ENCODE assay signal across 18 cellular contexts in the genomic region with DNA sequence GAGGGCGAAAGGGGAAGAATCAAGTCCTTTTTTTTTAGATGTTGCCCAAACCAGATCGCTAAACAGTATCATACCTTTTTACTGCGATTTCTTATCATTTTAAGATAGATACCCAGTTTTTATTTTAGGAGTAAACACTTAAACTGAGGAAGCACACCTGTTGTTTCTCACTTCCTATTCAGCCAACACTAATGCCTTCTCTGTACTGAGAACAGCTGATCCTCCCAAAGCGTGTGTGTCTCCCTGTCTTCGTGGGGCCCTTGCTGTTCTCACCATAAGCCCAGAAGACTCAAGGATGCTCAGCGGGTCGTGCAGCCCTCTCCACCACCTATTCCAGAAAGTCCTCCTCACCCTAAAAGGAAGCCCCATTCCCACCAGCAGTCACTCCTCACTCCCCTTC. TPM values are rescaled to one million over a fixed set of nuclear protein-coding genes. Genes with fewer than 3 reads are reported as not detected.
DNase-seq lines count a peak whose midpoint lies in the region; ATAC-seq, FAIRE-seq and TF ChIP-seq lines count a peak whose summit lies in the region.
"Had no signal": no experiment of that assay in that cellular context is flagged by ENCODE, and none has a peak within 500 bp of the region (broad histone marks: within the 10 kb centered on the region; RNA-seq: fewer than 3 reads in every experiment).

No MANE protein-coding gene starts in this region.

- no peak for TF ChIP-seq CTCF in OCI-LY1 (IDR thresholded peaks at IDR 0.05; ENCODE audit: low read length)
- no peak for TF ChIP-seq CTCF in neural progenitor cell (IDR thresholded peaks at IDR 0.05)
- no peak for TF ChIP-seq CTCF in upper lobe of right lung (IDR thresholded peaks at IDR 0.05)

- H3K36me3 Mint-ChIP-seq in neural progenitor cell = peaks cover 3% of the 10 kb centered on the region
- H3K36me3 Mint-ChIP-seq: activated naive CD8-positive, alpha-beta T cell treated with anti-CD3 and anti-CD28 coated beads, Interleukin-2, amount 10 ng/mL, durations not matched to agents 7 days and 5 days had no signal

- peak; percentile 64 for ATAC-seq in GM21576 (IDR thresholded peaks at IDR 0.05; ENCODE audit: unreplicated experiment)
- ATAC-seq in upper lobe of right lung = no peak
- no peak for ATAC-seq in aorta (ENCODE audit: low FRiP score)

- H3K9me3 ChIP-seq in OCI-LY1 (ENCODE audit: low read length) (peaks cover 10% of the 10 kb centered on the region), neural progenitor cell (ENCODE audit: low read depth) (no peaks in the 10 kb centered on the region), upper lobe of right lung (no peaks in the 10 kb centered on the region), aorta (ENCODE audit: control insufficient read depth, low read length) (no peaks in the 10 kb centered on the region)
- H3K9me3 ChIP-seq: SJCRH30 had no signal

- intact Hi-C loops in upper lobe of right lung (cut with DNase I) (no loop called here), aorta (cut with DNase I) (loop anchor here in 1 of 2 donors (10.0 kb wide), 1 partner anchor 128 kb away; no protein-coding TSS in a partner anchor)

- H3K9me3 Mint-ChIP-seq in neural progenitor cell = peaks cover 2% of the 10 kb centered on the region
- H3K9me3 Mint-ChIP-seq: activated CD4-positive, alpha-beta T cell treated with anti-CD3 and anti-CD28 coated beads, Interleukin-2, amount 10 ng/mL, durations not matched to agents 24 days and 14 days; activated naive CD8-positive, alpha-beta T cell treated with anti-CD3 and anti-CD28 coated beads, Interleukin-2, amount 10 ng/mL, durations not matched to agents 7 days and 5 days; activated T-cell treated with anti-CD3 and anti-CD28 coated beads, Interleukin-2, amount 50 U/mL, for 24 hours had no signal

- H3K4me1 ChIP-seq in OCI-LY1 (ENCODE audit: insufficient read depth, low read length, severe bottlenecking) (peaks cover 79% of the 10 kb centered on the region), neural progenitor cell (peaks cover 8% of the 10 kb centered on the region), upper lobe of right lung (peaks cover 8% of the 10 kb centered on the region), aorta (ENCODE audit: control insufficient read depth in 1 of 2, insufficient read depth in 2 of 2, low read length in 2 of 2) (no peaks in the 10 kb centered on the region)

- H3K27ac ChIP-seq in OCI-LY1 (ENCODE audit: low read depth, low read length, poor library complexity, severe bottlenecking) (peak overlapping the region; percentile 100), neural progenitor cell (no peak overlapping the region), upper lobe of right lung (no peak overlapping the region), aorta (ENCODE audit: low read depth in 1 of 2, low read length in 2 of 2) (no peak overlapping the region)
- H3K27ac ChIP-seq: SJCRH30 had no signal

- H3F3A ChIP-seq in OCI-LY1 (ENCODE audit: insufficient read depth, low read length) (peaks cover 31% of the 10 kb centered on the region), neural progenitor cell (ENCODE audit: low read depth) (no peaks in the 10 kb centered on the region)

- no peaks in the 10 kb centered on the region for H3K27me3 ChIP-seq in OCI-LY1 (ENCODE audit: insufficient read depth, low read length)
- peaks cover 31% of the 10 kb centered on the region for H3K27me3 ChIP-seq in neural progenitor cell
- H3K27me3 ChIP-seq in upper lobe of right lung = no peaks in the 10 kb centered on the region
- no peaks in the 10 kb centered on the region for H3K27me3 ChIP-seq in aorta (ENCODE audit: control insufficient read depth in 1 of 2, insufficient read depth in 2 of 2, low read length in 1 of 2)
- H3K27me3 ChIP-seq: SJCRH30 had no signal

- peak overlapping the region; percentile 62 for H3K4me3 Mint-ChIP-seq in neural progenitor cell
- H3K4me3 Mint-ChIP-seq: activated CD4-positive, alpha-beta T cell treated with anti-CD3 and anti-CD28 coated beads, Interleukin-2, amount 10 ng/mL, durations not matched to agents 24 days and 14 days; activated naive CD8-positive, alpha-beta T cell treated with anti-CD3 and anti-CD28 coated beads, Interleukin-2, amount 10 ng/mL, durations not matched to agents 7 days and 5 days; activated T-cell treated with anti-CD3 and anti-CD28 coated beads, Interleukin-2, amount 50 U/mL, for 24 hours had no signal

- peaks cover 8% of the 10 kb centered on the region for H3K4me1 Mint-ChIP-seq in neural progenitor cell

- H3K4me3 ChIP-seq in OCI-LY1 (ENCODE audit: low read depth, low read length, poor library complexity, severe bottlenecking) = no peak overlapping the region
- H3K4me3 ChIP-seq in neural progenitor cell = no peak overlapping the region
- no peak overlapping the region for H3K4me3 ChIP-seq in upper lobe of right lung
- no peak overlapping the region for H3K4me3 ChIP-seq in aorta (ENCODE audit: low read length in 2 of 2)
- H3K4me3 ChIP-seq: SJCRH30 had no signal

- no peak for DNase-seq in GM12892 (ENCODE audit: insufficient read length)
- no peak for DNase-seq in neural progenitor cell (ENCODE audit: low spot score)
- DNase-seq in upper lobe of right lung = no peak
- DNase-seq in aorta = no peak
- no peak for DNase-seq in activated effector memory CD4-positive, alpha-beta T cell treated with anti-CD3 and anti-CD28 coated beads, Interleukin-2, amount 50 U/mL, for 16 hours
- DNase-seq: activated CD4-positive, alpha-beta T cell treated with anti-CD3 and anti-CD28 coated beads, Interleukin-2, amount 10 ng/mL, durations not matched to agents 24 days and 14 days; activated naive CD8-positive, alpha-beta T cell treated with anti-CD3 and anti-CD28 coated beads, Interleukin-2, amount 10 ng/mL, durations not matched to agents 7 days and 5 days; activated T-cell treated with anti-CD3 and anti-CD28 coated beads, Interleukin-2, amount 50 U/mL, for 24 hours; DMS 273 treated with DMSO at 0.1 percent for 48 hours; effector CD8-positive, alpha-beta T cell; hypothalamus; Kasumi-1; NCI-H1436 treated with DMSO at 0.1 percent for 48 hours; NCI-H226; stimulated activated CD4-positive, alpha-beta T cell treated with anti-CD3 and anti-CD28 coated beads, Interleukin-12 subunit alpha, Interleukin-12 subunit beta, amount 100 ng/mL, for 4 hours had no signal

- H3K79me2 ChIP-seq in OCI-LY1 (ENCODE audit: insufficient read depth, low read length) = no peaks in the 10 kb centered on the region; the same call in 1 of the 2 replicates
- H3K79me2 ChIP-seq in neural progenitor cell (ENCODE audit: low read depth) = no peaks in the 10 kb centered on the region

- peak overlapping the region; percentile 56 for H3K4me2 ChIP-seq in OCI-LY1 (ENCODE audit: low read length)
- H3K4me2 ChIP-seq in neural progenitor cell = no peak overlapping the region

- no peaks in the 10 kb centered on the region for H3K9me2 ChIP-seq in OCI-LY1 (ENCODE audit: low read depth, low read length)

- H4K20me1 ChIP-seq in OCI-LY1 (ENCODE audit: insufficient read depth, low read length) (no peaks in the 10 kb centered on the region), neural progenitor cell (ENCODE audit: low read depth) (peaks cover 25% of the 10 kb centered on the region)

- H3K36me3 ChIP-seq in OCI-LY1 (ENCODE audit: insufficient read depth, low read length) (peaks cover 12% of the 10 kb centered on the region; the same call in 1 of the 2 replicates), neural progenitor cell (no peaks in the 10 kb centered on the region), upper lobe of right lung (no peaks in the 10 kb centered on the region), aorta (ENCODE audit: control insufficient read depth in 1 of 2, insufficient read depth in 2 of 2, low read length in 1 of 2) (peaks cover 0 to 2% of the 10 kb centered on the region in 2 donors)
- H3K36me3 ChIP-seq: SJCRH30 had no signal

- peak overlapping the region; percentile 55 for H3K9ac ChIP-seq in OCI-LY1 (ENCODE audit: low read length)
- no peak overlapping the region for H3K9ac ChIP-seq in neural progenitor cell

- peaks cover 18% of the 10 kb centered on the region for H3K27me3 Mint-ChIP-seq in neural progenitor cell (ENCODE audit: insufficient read depth, low read depth)
- H3K27me3 Mint-ChIP-seq: activated T-cell treated with anti-CD3 and anti-CD28 coated beads, Interleukin-2, amount 50 U/mL, for 24 hours had no signal

- no peak for TF ChIP-seq POLR2A in GM12892 (IDR thresholded peaks at IDR 0.05; ENCODE audit: low read depth, low read length)

- no peak overlapping the region for H2AFZ ChIP-seq in OCI-LY1 (ENCODE audit: low read length)
- no peak overlapping the region for H2AFZ ChIP-seq in neural progenitor cell (replicated peaks)

- 86 to 91% methylated on average over 7 of the region's 7 CpGs for WGBS in aorta, 2 donors

- FAIRE-seq in GM12892 (lab: Jason Lieb, UNC) = peak; percentile 83

- H3K27ac Mint-ChIP-seq in neural progenitor cell = peak overlapping the region; percentile 27
- H3K27ac Mint-ChIP-seq: activated CD4-positive, alpha-beta T cell treated with anti-CD3 and anti-CD28 coated beads, Interleukin-2, amount 10 ng/mL, durations not matched to agents 24 days and 14 days; activated naive CD8-positive, alpha-beta T cell treated with anti-CD3 and anti-CD28 coated beads, Interleukin-2, amount 10 ng/mL, durations not matched to agents 7 days and 5 days; activated T-cell treated with anti-CD3 and anti-CD28 coated beads, Interleukin-2, amount 50 U/mL, for 24 hours had no signal

RNA-seq across cellular contexts. Expression of gene PPP2R5C, which starts 14.8 kb away (rescaled TPM):
- 106 TPM for polyA plus RNA-seq in GM12892 (2012; ENCODE audit: missing spikeins)
- total RNA-seq in neural progenitor cell (ENCODE audit: low replicate concordance) = 113 and 183 TPM in 2 replicates
- 165 TPM for total RNA-seq in upper lobe of right lung
- 100 to 1,000 TPM; 128 to 155 TPM for total RNA-seq in aorta
- polyA plus RNA-seq in aorta = 100 to 1,000 TPM in 1 of 2 donors, 10 to 100 TPM in 1; 64.0 to 102 TPM
